8 cellular contexts compared by ENCODE assay signal in genomic region chr10:77836299-77836820, GRCh38.
A peak's percentile ranks its signal among the peaks of the same experiment; 100 is the strongest.
DNase-seq lines count a peak whose midpoint lies in the region; ATAC-seq and TF ChIP-seq lines count a peak whose summit lies in the region.

No MANE protein-coding gene starts in this region.

- peak; percentile 90 for DNase-seq in KBM-7
- peak; percentile 43 for DNase-seq in activated CD4-positive, CD25-positive, alpha-beta regulatory T cell treated with anti-CD3 and anti-CD28 coated beads, Interleukin-2, amount 50 U/mL, for 72 hours
- DNase-seq in colonic mucosa, result peak; percentile 47
- peak; percentile 80 for DNase-seq in natural killer cell treated with Interleukin-12 subunit alpha and Interleukin-12 subunit beta and Interleukin-15 and Interleukin-18, amount 100 ng/mL, for 72 hours (ENCODE audit: low spot score)
- DNase-seq in dedifferentiated amniotic fluid mesenchymal stem cell (ENCODE audit: extremely low spot score), result no peak
- DNase-seq in C1 segment of cervical spinal cord (lab: John Stamatoyannopoulos, UW), result no peak

- H3K4me1 ChIP-seq in colonic mucosa (no peaks in the 10 kb centered on the region), stomach smooth muscle (ENCODE audit: control insufficient read depth, insufficient read depth, low read length) (peaks cover 21% of the 10 kb centered on the region)

- ATAC-seq in GM18909 (IDR thresholded peaks at IDR 0.05; ENCODE audit: poor library complexity, unreplicated experiment), result peak; percentile 50
- ATAC-seq in natural killer cell treated with Interleukin-12 subunit alpha and Interleukin-12 subunit beta and Interleukin-15 and Interleukin-18, amount 100 ng/mL, for 72 hours, result peak; percentile 80 to 89

- intact Hi-C loops in colonic mucosa (cut with DNase I), result no loop called here

- no peak overlapping the region for H3K4me3 ChIP-seq in colonic mucosa
- no peak overlapping the region for H3K4me3 ChIP-seq in stomach smooth muscle (ENCODE audit: low read length in 2 of 2)

- peak overlapping the region; percentile 76 to 91 for H3K27ac Mint-ChIP-seq in natural killer cell treated with Interleukin-12 subunit alpha and Interleukin-12 subunit beta and Interleukin-15 and Interleukin-18, amount 100 ng/mL, for 72 hours

- no peaks in the 10 kb centered on the region for H3K36me3 Mint-ChIP-seq in natural killer cell treated with Interleukin-12 subunit alpha and Interleukin-12 subunit beta and Interleukin-15 and Interleukin-18, amount 100 ng/mL, for 72 hours

- H3K36me3 ChIP-seq in colonic mucosa (peaks cover 3% of the 10 kb centered on the region), stomach smooth muscle (ENCODE audit: control insufficient read depth in 2 of 2, insufficient read depth in 2 of 2, low read length in 2 of 2) (peaks cover 49 to 54% of the 10 kb centered on the region in 2 donors)

- no peaks in the 10 kb centered on the region for H3K9me3 Mint-ChIP-seq in natural killer cell treated with Interleukin-12 subunit alpha and Interleukin-12 subunit beta and Interleukin-15 and Interleukin-18, amount 100 ng/mL, for 72 hours

- H3K27me3 ChIP-seq in colonic mucosa (no peaks in the 10 kb centered on the region), stomach smooth muscle (ENCODE audit: control insufficient read depth in 1 of 2, insufficient read depth in 2 of 2, low read length in 2 of 2) (no peaks in the 10 kb centered on the region)

- peak overlapping the region; percentile 70 for H3K4me3 Mint-ChIP-seq in natural killer cell treated with Interleukin-12 subunit alpha and Interleukin-12 subunit beta and Interleukin-15 and Interleukin-18, amount 100 ng/mL, for 72 hours

- peaks cover 13 to 31% of the 10 kb centered on the region in 2 donors for H3K4me1 Mint-ChIP-seq in natural killer cell treated with Interleukin-12 subunit alpha and Interleukin-12 subunit beta and Interleukin-15 and Interleukin-18, amount 100 ng/mL, for 72 hours (ENCODE audit: low read depth in 2 of 2)

- H3K9ac ChIP-seq in colonic mucosa (ENCODE audit: low read depth in 2 of 2, low read length in 2 of 2) (peak overlapping the region in 1 of 2 donors; percentile 12), stomach smooth muscle (ENCODE audit: low read length in 2 of 2) (no peak overlapping the region)

- H3K27me3 Mint-ChIP-seq in natural killer cell treated with Interleukin-12 subunit alpha and Interleukin-12 subunit beta and Interleukin-15 and Interleukin-18, amount 100 ng/mL, for 72 hours, result no peaks in the 10 kb centered on the region

- in situ Hi-C loops in KBM-7 (cut with MboI; ENCODE audit: low pct_unique_long_range_greater_than_20kb, low sequenced_read_pairs), result no loop called here

- H3K9me3 ChIP-seq in colonic mucosa (no peaks in the 10 kb centered on the region), stomach smooth muscle (ENCODE audit: control insufficient read depth in 2 of 2, low read length in 2 of 2) (no peaks in the 10 kb centered on the region)

- TF ChIP-seq CTCF in colonic mucosa (IDR thresholded peaks at IDR 0.05), result no peak

- H3K27ac ChIP-seq in colonic mucosa, result no peak overlapping the region
- peak overlapping the region; percentile 6 for H3K27ac ChIP-seq in stomach smooth muscle (ENCODE audit: low read length)

Comparison
In these comparisons a context has a peak if more than half of its experiments do, and no peak if none do; other contexts are left out.
1. DNase-seq: peak in KBM-7 (single experiment), activated CD4-positive, CD25-positive, alpha-beta regulatory T cell treated with anti-CD3 and anti-CD28 coated beads, Interleukin-2, amount 50 U/mL, for 72 hours (single experiment), colonic mucosa (single experiment) and natural killer cell treated with Interleukin-12 subunit alpha and Interleukin-12 subunit beta and Interleukin-15 and Interleukin-18, amount 100 ng/mL, for 72 hours (single experiment); none in dedifferentiated amniotic fluid mesenchymal stem cell (single experiment) and C1 segment of cervical spinal cord (0 of 14).